ENCODE assay signal across 16 cellular contexts in genomic region chr9:135463140-135463539, GRCh38. TPM values are rescaled to one million over a fixed set of nuclear protein-coding genes. Genes with fewer than 3 reads are reported as not detected.
A peak's percentile ranks its signal among the peaks of the same experiment; 100 is the strongest.
DNase-seq lines count a peak whose midpoint lies in the region; ATAC-seq, FAIRE-seq and TF ChIP-seq lines count a peak whose summit lies in the region.
"Had no signal": no experiment of that assay in that cellular context is flagged by ENCODE, and none has a peak within 500 bp of the region (broad histone marks: within the 10 kb centered on the region; RNA-seq: fewer than 3 reads in every experiment).

No MANE protein-coding gene starts in this region.

- no peak overlapping the region for H3K4me3 Mint-ChIP-seq in osteocyte (ENCODE audit: unreplicated experiment)
- no peak overlapping the region for H3K4me3 Mint-ChIP-seq in Caco-2 (ENCODE audit: unreplicated experiment)
- H3K4me3 Mint-ChIP-seq: activated naive CD8-positive, alpha-beta T cell; immature natural killer cell had no signal

- no peak overlapping the region for H3K4me3 ChIP-seq in Caco-2 (ENCODE audit: low read depth, low read length)
- H3K4me3 ChIP-seq in coronary artery: no peak overlapping the region
- H3K4me3 ChIP-seq: colonic mucosa, psoas muscle had no signal

- H3K36me3 ChIP-seq in Caco-2 (ENCODE audit: control insufficient read depth, insufficient read depth, low read length): no peaks in the 10 kb centered on the region
- H3K36me3 ChIP-seq: colonic mucosa had no signal

- H3K27me3 ChIP-seq in Caco-2 (replicated peaks; ENCODE audit: control insufficient read depth, insufficient read depth, low read length): no peaks in the 10 kb centered on the region
- H3K27me3 ChIP-seq: colonic mucosa had no signal

- no peaks in the 10 kb centered on the region for H3K9me3 ChIP-seq in Caco-2
- H3K9me3 ChIP-seq: colonic mucosa, psoas muscle had no signal

- TF ChIP-seq CTCF in osteocyte (IDR thresholded peaks at IDR 0.05): no peak
- TF ChIP-seq CTCF in Caco-2 (IDR thresholded peaks at IDR 0.05; ENCODE audit: insufficient read depth in 1 of 2, low read depth in 1 of 2, low read length in 1 of 2, severe bottlenecking in 1 of 2, unreplicated experiment in 1 of 2): no peak
- no peak for TF ChIP-seq CTCF in coronary artery (IDR thresholded peaks at IDR 0.05)

- H3K36me3 Mint-ChIP-seq in osteocyte (ENCODE audit: unreplicated experiment) (no peaks in the 10 kb centered on the region), Caco-2 (ENCODE audit: insufficient read depth, unreplicated experiment) (no peaks in the 10 kb centered on the region)
- H3K36me3 Mint-ChIP-seq: activated naive CD8-positive, alpha-beta T cell; immature natural killer cell had no signal

- DNase-seq in COLO829 (ENCODE audit: low spot score) (peak; percentile 35), HTR-8/SVneo (ENCODE audit: insufficient read length, low spot score) (peak; percentile 56), T1000 (lab: John Stamatoyannopoulos, UW) (peak; percentile 16), islet precursor cell (peak; percentile 71), osteocyte (ENCODE audit: extremely low spot score, unreplicated experiment) (no peak), Caco-2 (no peak), coronary artery (ENCODE audit: low spot score) (no peak)
- DNase-seq: C1 segment of cervical spinal cord, colonic mucosa, immature natural killer cell, MV-4-11, NCI-H345, psoas muscle, Right ventricle myocardium superior had no signal

- no peak overlapping the region for H3K27ac ChIP-seq in coronary artery
- H3K27ac ChIP-seq: colonic mucosa, psoas muscle had no signal

- no TSS peak for BruUV-seq in Caco-2 (replicated peaks; lab: Mats Ljungman, UMichigan)

- POLR2A ChIA-PET in Caco-2 (lab: Charles Lee): no interaction called here

- CTCF ChIA-PET in Caco-2 (lab: Charles Lee): no interaction called here

- H3K4me1 ChIP-seq in Caco-2: peaks cover 2% of the 10 kb centered on the region
- H3K4me1 ChIP-seq: colonic mucosa, psoas muscle had no signal

- FAIRE-seq in HTR-8/SVneo (lab: Jason Lieb, UNC): no peak

- H3K4me1 Mint-ChIP-seq in osteocyte (ENCODE audit: unreplicated experiment): peaks cover 9% of the 10 kb centered on the region
- peaks cover 3% of the 10 kb centered on the region for H3K4me1 Mint-ChIP-seq in Caco-2 (ENCODE audit: low read depth, unreplicated experiment)
- H3K4me1 Mint-ChIP-seq: immature natural killer cell had no signal

- H3K27me3 Mint-ChIP-seq in osteocyte (ENCODE audit: unreplicated experiment) (no peaks in the 10 kb centered on the region), Caco-2 (ENCODE audit: insufficient read depth, unreplicated experiment) (peaks cover 14% of the 10 kb centered on the region)

- H3K27ac Mint-ChIP-seq in osteocyte (ENCODE audit: unreplicated experiment) (no peak overlapping the region), Caco-2 (ENCODE audit: unreplicated experiment) (no peak overlapping the region)
- H3K27ac Mint-ChIP-seq: activated naive CD8-positive, alpha-beta T cell; immature natural killer cell had no signal

- H3K9me3 Mint-ChIP-seq in osteocyte (ENCODE audit: unreplicated experiment): no peaks in the 10 kb centered on the region
- no peaks in the 10 kb centered on the region for H3K9me3 Mint-ChIP-seq in Caco-2 (ENCODE audit: unreplicated experiment)
- H3K9me3 Mint-ChIP-seq: immature natural killer cell had no signal

- intact Hi-C loops in Caco-2 (cut with micrococcal nuclease; ENCODE audit: unreplicated experiment): no loop called here

- no peak for ATAC-seq in HG02885 (IDR thresholded peaks at IDR 0.05; ENCODE audit: poor library complexity, unreplicated experiment)
- ATAC-seq: psoas muscle had no signal

RNA-seq across cellular contexts. Expression of gene PPP1R26, which starts 16.4 kb away (rescaled TPM):
- 19.5 and 21.1 TPM in 2 replicates for total RNA-seq in osteocyte
- 23.7 and 24.3 TPM in 2 replicates for total RNA-seq in Caco-2 (2022)

RNA-seq across cellular contexts. Expression of gene MRPS2, which starts 37.3 kb away (rescaled TPM):
- total RNA-seq in osteocyte (33.4 and 35.6 TPM in 2 replicates), Caco-2 (2022) (65.5 and 66.9 TPM in 2 replicates)

RNA-seq across cellular contexts. Expression of gene LCN1, which starts 58.1 kb away (rescaled TPM):
- total RNA-seq in osteocyte (not detected in 2 replicates), Caco-2 (2022) (not detected in 2 replicates)
- total RNA-seq: colonic mucosa, Right ventricle myocardium superior had no signal

Comparison
In these comparisons a context has a peak if more than half of its experiments do, and no peak if none do; other contexts are left out.
1. DNase-seq: peak in COLO829 (single experiment), HTR-8/SVneo (single experiment), T1000 (single experiment) and islet precursor cell (single experiment); none in osteocyte (single experiment), Caco-2 (0 of 2) and coronary artery (single experiment).